Comparison of ENCODE assay signal across 8 cellular contexts in genomic region chrX:102835504-102836146, GRCh38.
A peak's percentile ranks its signal among the peaks of the same experiment; 100 is the strongest.
DNase-seq lines count a peak whose midpoint lies in the region; ATAC-seq and TF ChIP-seq lines count a peak whose summit lies in the region.

No MANE protein-coding gene starts in this region.

- DNase-seq in Caki2 (ENCODE audit: low read depth) (peak; percentile 34), GM20000 (ENCODE audit: low spot score) (peak; percentile 2), SK-MEL-5 (ENCODE audit: low read depth, low spot score) (peak; percentile 48), glomerular visceral epithelial cell (ENCODE audit: extremely low spot score) (peak; percentile 10)
- no peak for DNase-seq in activated effector memory CD4-positive, alpha-beta T cell treated with Interleukin-2 at 50 U/mL for 16 hours

- in situ Hi-C loops in Caki2 (cut with HindIII; ENCODE audit: low pct_unique_long_range_greater_than_20kb, low sequenced_read_pairs) (no loop called here), SK-MEL-5 (cut with HindIII; ENCODE audit: low pct_unique_long_range_greater_than_20kb, low sequenced_read_pairs) (no loop called here)

- no peak for ATAC-seq in HG03025 (IDR thresholded peaks at IDR 0.05; ENCODE audit: low FRiP score, unreplicated experiment)
- ATAC-seq in HG02623 (IDR thresholded peaks at IDR 0.05; ENCODE audit: unreplicated experiment) = no peak
- ATAC-seq in HG02840 (IDR thresholded peaks at IDR 0.05; ENCODE audit: low FRiP score, unreplicated experiment) = no peak

- TF ChIP-seq CTCF in GM20000 (IDR thresholded peaks at IDR 0.05; ENCODE audit: extremely low read depth, missing control alignments) = no peak
